Comparison of ENCODE assay signal across 9 cellular contexts in the genomic region with DNA sequence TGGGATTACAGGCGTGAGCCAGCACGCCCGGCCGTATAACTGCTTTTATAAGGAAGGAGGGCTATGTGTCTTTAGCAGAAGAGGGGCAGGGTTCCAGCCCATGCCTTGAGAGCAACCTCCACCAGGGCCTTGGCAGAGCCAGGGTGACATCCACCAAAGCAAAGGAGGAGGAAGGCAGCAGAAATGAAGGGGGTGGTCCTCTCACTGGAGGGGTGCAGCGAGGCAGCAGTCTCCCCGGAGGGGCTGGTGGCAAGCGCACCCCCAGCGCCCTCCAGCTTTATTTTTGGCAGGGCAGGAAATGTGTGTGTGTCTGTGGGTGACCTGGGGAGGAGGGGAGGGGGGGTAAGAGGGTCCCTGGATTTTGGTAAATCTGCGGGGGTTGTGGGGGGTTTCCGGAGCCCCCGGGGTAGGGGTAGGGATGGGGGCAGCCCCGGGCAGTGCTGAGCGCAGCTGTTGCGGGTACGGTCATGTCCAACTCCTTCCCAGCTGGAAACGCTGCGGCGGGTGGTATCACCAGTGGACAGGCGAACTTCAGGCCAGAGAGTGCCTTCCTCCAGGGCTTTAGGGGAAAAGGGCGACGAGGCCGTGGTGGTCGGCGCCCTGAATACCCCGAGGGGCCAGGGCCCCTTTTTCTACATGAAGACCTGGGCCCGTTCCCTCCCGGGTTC. TPM values are rescaled to one million over a fixed set of nuclear protein-coding genes. Genes with fewer than 3 reads are reported as not detected.
DNase-seq lines count a peak whose midpoint lies in the region; ATAC-seq and TF ChIP-seq lines count a peak whose summit lies in the region.
"Had no signal": no experiment of that assay in that cellular context is flagged by ENCODE, and none has a peak within 500 bp of the region (broad histone marks: within the 10 kb centered on the region; RNA-seq: fewer than 3 reads in every experiment).

No MANE protein-coding gene starts in this region.

- H3K9me3 ChIP-seq in lower lobe of right lung (no peaks in the 10 kb centered on the region), thyroid gland (no peaks in the 10 kb centered on the region)

- intact Hi-C loops in lower lobe of right lung (cut with DNase I) = no loop called here
- intact Hi-C loops in thyroid gland (cut with DNase I) = no loop called here

- H3K36me3 ChIP-seq in lower lobe of right lung (no peaks in the 10 kb centered on the region), thyroid gland (no peaks in the 10 kb centered on the region)
- H3K36me3 ChIP-seq: cardiac muscle cell had no signal

- H3K27me3 ChIP-seq in lower lobe of right lung (ENCODE audit: low read depth) (no peaks in the 10 kb centered on the region), thyroid gland (no peaks in the 10 kb centered on the region)
- H3K27me3 ChIP-seq: cardiac muscle cell had no signal

- H3K4me1 ChIP-seq in lower lobe of right lung (peaks cover 13% of the 10 kb centered on the region), thyroid gland (peaks cover 0 to 2% of the 10 kb centered on the region in 2 donors)

- no peak for TF ChIP-seq POLR2A in thyroid gland (IDR thresholded peaks at IDR 0.05)

- ATAC-seq in lower lobe of right lung = peak; percentile 28 to 53
- no peak for ATAC-seq in activated CD4-positive, CD25-positive, alpha-beta regulatory T cell treated with anti-CD3 and anti-CD28 coated beads, Interleukin-2, amount 50 U/mL, for 24 hours

- peak; percentile 1 for DNase-seq in activated T-cell treated with anti-CD3 and anti-CD28 coated beads for 1 hour (ENCODE audit: low read depth)
- no peak for DNase-seq in activated T-cell treated with anti-CD3 and anti-CD28 coated beads, Interleukin-2, amount 50 U/mL, for 48 hours
- peak; percentile 12 for DNase-seq in activated naive CD4-positive, alpha-beta T cell treated with anti-CD3 and anti-CD28 coated beads, Interleukin-2, amount 50 U/mL, for 16 hours
- peak; percentile 46 for DNase-seq in lower lobe of right lung
- no peak for DNase-seq in thyroid gland
- no peak for DNase-seq in HCEC 1CT
- DNase-seq in iPS-NIHi7 (ENCODE audit: extremely low spot score) = no peak

- H3K27ac ChIP-seq in lower lobe of right lung = peak overlapping the region; percentile 84
- peak overlapping the region in 2 of 3 donors; percentile 25 to 48 for H3K27ac ChIP-seq in thyroid gland
- H3K27ac ChIP-seq: cardiac muscle cell had no signal

- H3K4me3 ChIP-seq in lower lobe of right lung (peak overlapping the region; percentile 33), thyroid gland (replicated peaks in 1 of 3) (no peak overlapping the region)
- H3K4me3 ChIP-seq: cardiac muscle cell had no signal

- WGBS in thyroid gland, 2 donors = 86 to 96% methylated on average over 19 to 20 of the region's 27 CpGs

- TF ChIP-seq CTCF in lower lobe of right lung (IDR thresholded peaks at IDR 0.05) (no peak), thyroid gland (IDR thresholded peaks at IDR 0.05) (no peak)

RNA-seq across cellular contexts. Expression of a gene that starts 55.0 kb away (rescaled TPM):
- total RNA-seq in lower lobe of right lung (302 TPM), thyroid gland (100 to 1,000 TPM in 2 of 4 donors, 10 to 100 TPM in 2; 32.1 to 239 (median 121) TPM)

Comparison
In these comparisons a context has a peak if more than half of its experiments do, and no peak if none do; other contexts are left out.
1. DNase-seq: peak in activated T-cell treated with anti-CD3 and anti-CD28 coated beads for 1 hour (single experiment), activated naive CD4-positive, alpha-beta T cell treated with anti-CD3 and anti-CD28 coated beads, Interleukin-2, amount 50 U/mL, for 16 hours (single experiment) and lower lobe of right lung (single experiment); none in activated T-cell treated with anti-CD3 and anti-CD28 coated beads, Interleukin-2, amount 50 U/mL, for 48 hours (0 of 2), thyroid gland (0 of 2), HCEC 1CT (single experiment) and iPS-NIHi7 (single experiment).
2. ATAC-seq: peak in lower lobe of right lung (2 of 2); none in activated CD4-positive, CD25-positive, alpha-beta regulatory T cell treated with anti-CD3 and anti-CD28 coated beads, Interleukin-2, amount 50 U/mL, for 24 hours (0 of 2).